Comparison of ENCODE assay signal across 10 cellular contexts in the genomic region with DNA sequence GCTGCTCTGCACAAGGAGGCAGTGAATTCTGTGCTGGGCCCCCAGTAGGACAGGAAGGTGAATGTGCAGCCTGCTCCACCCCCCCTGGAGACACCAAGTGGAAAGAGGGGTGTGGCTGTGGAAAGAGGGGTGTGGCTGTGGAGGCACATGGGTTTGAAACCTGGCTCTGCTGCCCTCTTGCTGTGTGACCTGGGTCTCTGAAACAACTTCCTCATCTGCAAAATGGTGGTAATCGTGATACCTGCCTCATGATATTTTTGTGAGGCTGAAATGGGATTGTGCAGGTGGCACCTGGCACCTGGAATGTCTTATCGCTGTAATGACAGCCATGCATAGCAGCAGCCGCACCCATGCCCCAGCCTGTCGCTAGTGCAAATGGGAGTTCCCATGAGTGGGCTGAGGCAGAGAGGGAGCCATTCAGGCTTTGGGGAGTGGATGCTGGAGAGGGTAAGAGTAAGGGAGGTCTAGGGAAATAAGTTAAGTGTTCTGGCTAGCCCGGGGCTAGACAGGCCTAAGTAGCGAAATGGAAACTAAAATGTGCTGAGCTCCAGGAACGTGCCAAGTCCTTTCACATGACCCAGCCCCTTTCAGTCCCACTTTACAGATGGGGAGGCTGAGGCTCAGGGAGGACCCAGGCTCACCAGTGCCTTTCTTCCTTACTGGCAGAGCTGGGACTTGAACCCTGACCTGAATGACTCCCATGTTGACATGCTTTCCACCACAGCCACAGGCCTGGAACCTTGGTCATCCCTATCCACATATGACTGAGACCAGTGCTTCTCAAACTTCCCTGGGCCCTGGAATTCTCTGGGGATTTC.
DNase-seq lines count a peak whose midpoint lies in the region; ATAC-seq lines count a peak whose summit lies in the region.
"Had no signal": no experiment of that assay in that cellular context is flagged by ENCODE, and none has a peak within 500 bp of the region (broad histone marks: within the 10 kb centered on the region; RNA-seq: fewer than 3 reads in every experiment).

No MANE protein-coding gene starts in this region.

- no peaks in the 10 kb centered on the region for H3K36me3 Mint-ChIP-seq in activated naive CD8-positive, alpha-beta T cell treated with anti-CD3 and anti-CD28 coated beads, Interleukin-2, amount 50 U/mL, for 24 hours (ENCODE audit: low read depth)
- H3K36me3 Mint-ChIP-seq in stimulated activated memory B cell treated with anti-CD40 and anti-IgM and Interleukin-4, amounts not matched to agents 10 μg/mL and 1 μg/mL and 100 μg/mL, for 72 hours, result peaks cover 5% of the 10 kb centered on the region

- peak overlapping the region; percentile 19 for H3K27ac Mint-ChIP-seq in activated naive CD8-positive, alpha-beta T cell treated with anti-CD3 and anti-CD28 coated beads, Interleukin-2, amount 50 U/mL, for 24 hours
- H3K27ac Mint-ChIP-seq in stimulated activated memory B cell treated with anti-CD40 and anti-IgM and Interleukin-4, amounts not matched to agents 10 μg/mL and 1 μg/mL and 100 μg/mL, for 72 hours, result no peak overlapping the region
- H3K27ac Mint-ChIP-seq: activated naive CD4-positive, alpha-beta T cell treated with anti-CD3 and anti-CD28 coated beads, Interleukin-2, amount 50 U/mL, for 72 hours had no signal

- ATAC-seq in activated naive CD8-positive, alpha-beta T cell treated with anti-CD3 and anti-CD28 coated beads, Interleukin-2, amount 50 U/mL, for 24 hours, result peak; percentile 71
- peak; percentile 47 for ATAC-seq in stimulated activated memory B cell treated with anti-CD40 and anti-IgM and Interleukin-4, amounts not matched to agents 10 μg/mL and 1 μg/mL and 100 μg/mL, for 72 hours
- ATAC-seq in HG02642 (IDR thresholded peaks at IDR 0.05; ENCODE audit: poor library complexity, unreplicated experiment), result no peak
- ATAC-seq in GM19467 (IDR thresholded peaks at IDR 0.05; ENCODE audit: unreplicated experiment), result no peak

- peaks cover 8% of the 10 kb centered on the region for H3K4me1 Mint-ChIP-seq in activated naive CD8-positive, alpha-beta T cell treated with anti-CD3 and anti-CD28 coated beads, Interleukin-2, amount 50 U/mL, for 24 hours
- peaks cover 14% of the 10 kb centered on the region for H3K4me1 Mint-ChIP-seq in stimulated activated memory B cell treated with anti-CD40 and anti-IgM and Interleukin-4, amounts not matched to agents 10 μg/mL and 1 μg/mL and 100 μg/mL, for 72 hours

- peak; percentile 15 for DNase-seq in activated naive CD4-positive, alpha-beta T cell treated with Interleukin-2 at 50 U/mL for 16 hours
- DNase-seq in activated naive CD4-positive, alpha-beta T cell (lab: John Stamatoyannopoulos, UW), result no peak
- DNase-seq in NAMALWA (ENCODE audit: low spot score) (peak; percentile 61), DMS53 (lab: John Stamatoyannopoulos, UW) (no peak)
- peak; percentile 52 for DNase-seq in activated naive CD8-positive, alpha-beta T cell treated with anti-CD3 and anti-CD28 coated beads, Interleukin-2, amount 50 U/mL, for 24 hours
- DNase-seq: kidney had no signal

- peaks cover 2% of the 10 kb centered on the region for H3K27me3 Mint-ChIP-seq in activated naive CD8-positive, alpha-beta T cell treated with anti-CD3 and anti-CD28 coated beads, Interleukin-2, amount 50 U/mL, for 24 hours
- peaks cover 10% of the 10 kb centered on the region for H3K27me3 Mint-ChIP-seq in stimulated activated memory B cell treated with anti-CD40 and anti-IgM and Interleukin-4, amounts not matched to agents 10 μg/mL and 1 μg/mL and 100 μg/mL, for 72 hours

- no peak overlapping the region for H3K4me3 Mint-ChIP-seq in activated naive CD8-positive, alpha-beta T cell treated with anti-CD3 and anti-CD28 coated beads, Interleukin-2, amount 50 U/mL, for 24 hours
- no peak overlapping the region for H3K4me3 Mint-ChIP-seq in stimulated activated memory B cell treated with anti-CD40 and anti-IgM and Interleukin-4, amounts not matched to agents 10 μg/mL and 1 μg/mL and 100 μg/mL, for 72 hours

- peaks cover 7% of the 10 kb centered on the region for H3K9me3 Mint-ChIP-seq in activated naive CD8-positive, alpha-beta T cell treated with anti-CD3 and anti-CD28 coated beads, Interleukin-2, amount 50 U/mL, for 24 hours
- H3K9me3 Mint-ChIP-seq in stimulated activated memory B cell treated with anti-CD40 and anti-IgM and Interleukin-4, amounts not matched to agents 10 μg/mL and 1 μg/mL and 100 μg/mL, for 72 hours, result peaks cover 4% of the 10 kb centered on the region

Comparison
In these comparisons a context has a peak if more than half of its experiments do, and no peak if none do; other contexts are left out.
1. DNase-seq: peak in activated naive CD4-positive, alpha-beta T cell treated with Interleukin-2 at 50 U/mL for 16 hours (single experiment), NAMALWA (single experiment) and activated naive CD8-positive, alpha-beta T cell treated with anti-CD3 and anti-CD28 coated beads, Interleukin-2, amount 50 U/mL, for 24 hours (single experiment); none in activated naive CD4-positive, alpha-beta T cell (0 of 4) and DMS53 (single experiment).
2. ATAC-seq: peak in activated naive CD8-positive, alpha-beta T cell treated with anti-CD3 and anti-CD28 coated beads, Interleukin-2, amount 50 U/mL, for 24 hours (single experiment) and stimulated activated memory B cell treated with anti-CD40 and anti-IgM and Interleukin-4, amounts not matched to agents 10 μg/mL and 1 μg/mL and 100 μg/mL, for 72 hours (single experiment); none in HG02642 (single experiment) and GM19467 (single experiment).